ENCODE assay signal across 27 cellular contexts in the genomic region with DNA sequence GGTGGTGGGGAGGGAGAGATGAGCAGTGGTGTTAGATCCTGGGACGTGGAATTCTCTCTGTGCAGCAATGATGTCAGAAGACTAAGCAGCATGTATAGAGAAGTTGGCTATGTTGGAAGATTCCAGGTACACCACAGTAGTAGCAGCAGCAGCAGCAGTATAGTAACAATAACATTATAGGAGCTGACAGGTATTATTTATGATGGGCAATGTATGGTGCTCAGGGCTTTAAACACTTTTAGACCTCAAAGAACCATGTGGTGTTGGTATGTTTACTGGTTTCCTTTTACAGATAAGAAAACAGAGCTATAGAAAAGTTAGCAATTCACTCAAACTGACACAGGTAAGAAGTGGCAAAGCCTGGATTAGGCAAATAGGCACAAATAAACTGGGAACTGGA.
"Had no signal": no experiment of that assay in that cellular context is flagged by ENCODE, and none has a peak within 500 bp of the region (broad histone marks: within the 10 kb centered on the region; RNA-seq: fewer than 3 reads in every experiment).

No MANE protein-coding gene starts in this region.

- DNase-seq: stimulated activated CD4-positive, alpha-beta T cell treated with anti-CD3 and anti-CD28 coated beads, Interleukin-2, amount 100 ng/mL, for 48 hours; stimulated activated CD4-positive, alpha-beta T cell treated with anti-CD3 and anti-CD28 coated beads, Interleukin-4, amount 100 ng/mL, for 1 hour; stimulated activated CD4-positive, alpha-beta T cell treated with anti-CD3 and anti-CD28 coated beads, Interleukin-4, amount 100 ng/mL, for 24 hours; stimulated activated CD4-positive, alpha-beta T cell treated with anti-CD3 and anti-CD28 coated beads, Interleukin-4, amount 100 ng/mL, for 4 hours; stimulated activated CD8-positive, alpha-beta memory T cell treated with anti-CD3 and anti-CD28 coated beads, Interleukin-4, amount 100 ng/mL, for 48 hours; stimulated activated naive B cell treated with anti-CD40 and anti-IgM and Interleukin-4, amounts not matched to agents 10 μg/mL and 1 μg/mL and 100 μg/mL, for 72 hours; stimulated activated naive CD4-positive, alpha-beta T cell; stimulated activated naive CD4-positive, alpha-beta T cell treated with Interleukin-2 at 50 U/mL for 16 hours; stimulated activated naive CD8-positive, alpha-beta T cell treated with anti-CD3 and anti-CD28 coated beads, Interleukin-15, amount 100 ng/mL, for 72 hours; stimulated activated naive CD8-positive, alpha-beta T cell treated with anti-CD3 and anti-CD28 coated beads, Interleukin-15, Interleukin-2, amounts not matched to agents 100 U/mL and 50 U/mL, for 24 hours; stomach; substantia nigra; testis; thyroid gland; tibial artery; transverse colon; trophoblast cell; upper lobe of left lung; upper lobe of right lung; uterus had no signal

- FAIRE-seq: urothelium cell line had no signal

- ATAC-seq: stimulated activated effector memory CD8-positive, alpha-beta T cell treated with anti-CD3 and anti-CD28 coated beads, Interleukin-12 subunit alpha, Interleukin-12 subunit beta, amount 100 ng/mL, for 72 hours; stimulated activated memory B cell treated with anti-CD40 and anti-IgM and Interleukin-4, amounts not matched to agents 10 μg/mL and 1 μg/mL and 100 μg/mL, for 72 hours; stimulated activated naive B cell treated with anti-CD40 and anti-IgM and Interleukin-4, amounts not matched to agents 10 μg/mL and 1 μg/mL and 100 μg/mL, for 72 hours; stimulated activated naive CD8-positive, alpha-beta T cell treated with anti-CD3 and anti-CD28 coated beads, Interleukin-15, amount 100 ng/mL, for 72 hours; stimulated activated naive CD8-positive, alpha-beta T cell treated with anti-CD3 and anti-CD28 coated beads, Interleukin-15, Interleukin-2, amounts not matched to agents 100 U/mL and 50 U/mL, for 24 hours; upper lobe of right lung had no signal

- H3K4me1 ChIP-seq: stomach, suprapubic skin, testis, thyroid gland, tibial nerve, transverse colon, upper lobe of left lung, upper lobe of right lung, uterus, vagina had no signal

- H3K27ac ChIP-seq: stomach, suprapubic skin, testis, thoracic aorta, thyroid gland, tibial artery, tibial nerve, transverse colon, upper lobe of left lung, upper lobe of right lung, uterus, vagina had no signal

- H3K36me3 ChIP-seq: stomach, suprapubic skin, thoracic aorta, thyroid gland, tibial artery, tibial nerve, transverse colon, upper lobe of left lung, upper lobe of right lung, uterus, vagina had no signal

- H3K4me3 ChIP-seq: stomach, suprapubic skin, testis, thoracic aorta, thyroid gland, tibial artery, tibial nerve, transverse colon, upper lobe of left lung, upper lobe of right lung, uterus, vagina had no signal

- H3K27me3 ChIP-seq: stomach, suprapubic skin, testis, thyroid gland, tibial artery, tibial nerve, transverse colon, upper lobe of left lung, upper lobe of right lung, uterus, vagina had no signal

- H3K9me3 ChIP-seq: stomach, suprapubic skin, testis, thoracic aorta, thyroid gland, tibial artery, tibial nerve, transverse colon, upper lobe of left lung, upper lobe of right lung, uterus, vagina had no signal
